In genomic region chr5:149434162-149435014, GRCh38 we compare ENCODE assay signal across 8 cellular contexts. TPM values are rescaled to one million over a fixed set of nuclear protein-coding genes. Genes with fewer than 3 reads are reported as not detected.
DNase-seq lines count a peak whose midpoint lies in the region; ATAC-seq, FAIRE-seq and TF ChIP-seq lines count a peak whose summit lies in the region.

No MANE protein-coding gene starts in this region.

- no peak overlapping the region for H3K9ac ChIP-seq in endothelial cell of umbilical vein (replicated peaks; ENCODE audit: extremely low read depth, insufficient read depth, low read length)

- H3K9me3 ChIP-seq in endothelial cell of umbilical vein (replicated peaks; ENCODE audit: control insufficient read depth, insufficient read depth, low read length) = no peaks in the 10 kb centered on the region
- no peaks in the 10 kb centered on the region for H3K9me3 ChIP-seq in testis

- POLR2A ChIA-PET in activated CD8-positive, alpha-beta T cell treated with anti-CD3 and anti-CD28 coated beads, Interleukin-2, amount 10 ng/mL, durations not matched to agents 7 days and 5 days (lab: Charles Lee) = no interaction called here
- POLR2A ChIA-PET in endothelial cell of umbilical vein (lab: Charles Lee) = no interaction called here

- no peaks in the 10 kb centered on the region for H3K36me3 Mint-ChIP-seq in activated CD8-positive, alpha-beta T cell treated with anti-CD3 and anti-CD28 coated beads, Interleukin-2, amount 10 ng/mL, durations not matched to agents 7 days and 5 days (ENCODE audit: low read depth)
- H3K36me3 Mint-ChIP-seq in nephron (ENCODE audit: low read depth) = peaks cover 14% of the 10 kb centered on the region

- H3K4me3 ChIP-seq in endothelial cell of umbilical vein (replicated peaks in 1 of 3; ENCODE audit: insufficient read depth in 1 of 3, low read depth in 1 of 3, low read length in 3 of 3) = no peak overlapping the region
- H3K4me3 ChIP-seq in testis = no peak overlapping the region

- H4K20me1 ChIP-seq in endothelial cell of umbilical vein (replicated peaks; ENCODE audit: control insufficient read depth, extremely low read depth, insufficient read depth, low read length) = no peaks in the 10 kb centered on the region

- H3K4me3 Mint-ChIP-seq in activated CD8-positive, alpha-beta T cell treated with anti-CD3 and anti-CD28 coated beads, Interleukin-2, amount 10 ng/mL, durations not matched to agents 7 days and 5 days = no peak overlapping the region
- H3K4me3 Mint-ChIP-seq in nephron = no peak overlapping the region

- DNase-seq in AG08395 (ENCODE audit: low spot score) (peak; percentile 85), NCI-H69 (lab: John Stamatoyannopoulos, UW) (peak; percentile 69), endothelial cell of umbilical vein (ENCODE audit: low read depth, low spot score) (peak; percentile 64), testis (peak; percentile 87)
- peak; percentile 63 for DNase-seq in activated CD8-positive, alpha-beta T cell treated with anti-CD3 and anti-CD28 coated beads, Interleukin-2, amount 10 ng/mL, durations not matched to agents 7 days and 5 days

- H3K36me3 ChIP-seq in endothelial cell of umbilical vein (ENCODE audit: control insufficient read depth in 2 of 2, extremely low read depth in 1 of 2, insufficient read depth in 2 of 2, low read length in 2 of 2) = no peaks in the 10 kb centered on the region
- H3K36me3 ChIP-seq in testis (ENCODE audit: low read depth, missing control alignments) = no peaks in the 10 kb centered on the region

- H3K4me1 ChIP-seq in endothelial cell of umbilical vein (ENCODE audit: control insufficient read depth, extremely low read depth, insufficient read depth, low read length) (peaks cover 14% of the 10 kb centered on the region), testis (peaks cover 16% of the 10 kb centered on the region)

- BruUV-seq in endothelial cell of umbilical vein (replicated peaks; lab: Mats Ljungman, UMichigan) = no TSS peak

- dilution Hi-C loops in endothelial cell of umbilical vein (cut with MboI; ENCODE audit: extremely low pct_ligation_motif_present, low sequenced_read_pairs) = no loop called here

- no peaks in the 10 kb centered on the region for H3K27me3 Mint-ChIP-seq in activated CD8-positive, alpha-beta T cell treated with anti-CD3 and anti-CD28 coated beads, Interleukin-2, amount 10 ng/mL, durations not matched to agents 7 days and 5 days (ENCODE audit: low read depth)
- peaks cover 6% of the 10 kb centered on the region for H3K27me3 Mint-ChIP-seq in nephron (ENCODE audit: low read depth)

- no peak overlapping the region for H3K4me2 ChIP-seq in endothelial cell of umbilical vein (ENCODE audit: insufficient read depth, low read length)

- no peak overlapping the region for H3K27ac ChIP-seq in endothelial cell of umbilical vein (ENCODE audit: insufficient read depth, low read depth, low read length)
- peak overlapping the region in 1 of 2 donors; percentile 80 for H3K27ac ChIP-seq in testis

- peaks cover 28% of the 10 kb centered on the region for H3K4me1 Mint-ChIP-seq in activated CD8-positive, alpha-beta T cell treated with anti-CD3 and anti-CD28 coated beads, Interleukin-2, amount 10 ng/mL, durations not matched to agents 7 days and 5 days (ENCODE audit: low read depth)
- H3K4me1 Mint-ChIP-seq in nephron = peaks cover 29% of the 10 kb centered on the region

- H2AFZ ChIP-seq in endothelial cell of umbilical vein (ENCODE audit: low read depth, low read length) = no peak overlapping the region

- intact Hi-C loops in endothelial cell of umbilical vein (cut with micrococcal nuclease) = loop anchor here (1.0 to 10.0 kb wide), 6 partner anchors 67 to 300 kb away; no protein-coding TSS in a partner anchor
- intact Hi-C loops in testis (cut with DNase I; ENCODE audit: low total_unique reads) = loop anchor here (5.0 kb wide), 1 partner anchor 52 kb away; no protein-coding TSS in a partner anchor

- WGBS in testis, 2 donors = 44 to 51% methylated on average over 7 of the region's 7 CpGs

- TF ChIP-seq CTCF in endothelial cell of umbilical vein (IDR thresholded peaks at IDR 0.05; ENCODE audit: extremely low read depth in 1 of 2, insufficient read depth in 1 of 2, low read depth in 1 of 2, low read length in 2 of 2) (peak; percentile 82 to 85), nephron (IDR thresholded peaks at IDR 0.05; ENCODE audit: unreplicated experiment in 3 of 3) (peak; percentile 90 to 92 (median 91)), testis (IDR thresholded peaks at IDR 0.05) (peak; percentile 52 to 85 (median 84))

- FAIRE-seq in endothelial cell of umbilical vein (lab: Jason Lieb, UNC) = peak; percentile 74

- no peaks in the 10 kb centered on the region for H3K79me2 ChIP-seq in endothelial cell of umbilical vein (ENCODE audit: control insufficient read depth, insufficient read depth, low read length)

- no peaks in the 10 kb centered on the region for H3K27me3 ChIP-seq in endothelial cell of umbilical vein (ENCODE audit: control insufficient read depth in 2 of 2, insufficient read depth in 2 of 2, low read length in 2 of 2)
- H3K27me3 ChIP-seq in testis = no peaks in the 10 kb centered on the region

- H3K9me1 ChIP-seq in endothelial cell of umbilical vein (replicated peaks; ENCODE audit: control insufficient read depth, extremely low read depth, insufficient read depth, low read length) = no peaks in the 10 kb centered on the region

- no peak for TF ChIP-seq POLR2A in endothelial cell of umbilical vein (IDR thresholded peaks at IDR 0.05; ENCODE audit: low read depth, low read length)
- no peak for TF ChIP-seq POLR2A in testis (IDR thresholded peaks at IDR 0.05)

- no peak overlapping the region for H3K27ac Mint-ChIP-seq in activated CD8-positive, alpha-beta T cell treated with anti-CD3 and anti-CD28 coated beads, Interleukin-2, amount 10 ng/mL, durations not matched to agents 7 days and 5 days
- H3K27ac Mint-ChIP-seq in nephron = peak overlapping the region; percentile 71 to 91 (median 81)

- H3K9me3 Mint-ChIP-seq in activated CD8-positive, alpha-beta T cell treated with anti-CD3 and anti-CD28 coated beads, Interleukin-2, amount 10 ng/mL, durations not matched to agents 7 days and 5 days (ENCODE audit: insufficient read depth) = no peaks in the 10 kb centered on the region
- no peaks in the 10 kb centered on the region for H3K9me3 Mint-ChIP-seq in nephron

- CTCF ChIA-PET in activated CD8-positive, alpha-beta T cell treated with anti-CD3 and anti-CD28 coated beads, Interleukin-2, amount 10 ng/mL, durations not matched to agents 7 days and 5 days (lab: Charles Lee) = interaction anchor here (0.5 to 5.4 kb wide), 33 partner anchors 8 to 182 kb away, joined by 3 to 44 read pairs (median 5); partner anchors contain the start of genes CSNK1A1, GRPEL2 and PCYOX1L
- CTCF ChIA-PET in endothelial cell of umbilical vein (lab: Charles Lee) = interaction anchor here (0.6 to 5.8 kb wide), 34 partner anchors 10 to 304 kb away, joined by 3 to 79 read pairs (median 5); partner anchors contain the start of genes AFAP1L1, ARHGEF37 and CSNK1A1

- ATAC-seq in GM18867 (IDR thresholded peaks at IDR 0.05; ENCODE audit: unreplicated experiment) = peak; percentile 43
- peak; percentile 62 for ATAC-seq in activated CD8-positive, alpha-beta T cell treated with anti-CD3 and anti-CD28 coated beads, Interleukin-2, amount 10 ng/mL, durations not matched to agents 7 days and 5 days
- no peak for ATAC-seq in HG03521 (IDR thresholded peaks at IDR 0.05; ENCODE audit: unreplicated experiment)

TF ChIP-seq in endothelial cell of umbilical vein, 7 proteins besides CTCF, POLR2A, EP300 and RAD21:
- TF ChIP-seq GATA2 (IDR thresholded peaks at IDR 0.05; ENCODE audit: insufficient read depth, insufficient read length, low read depth, low read length) (no peak), JUN (IDR thresholded peaks at IDR 0.05; ENCODE audit: borderline replicate concordance, insufficient read depth, insufficient read length, low read depth) (no peak), EZH2 (IDR thresholded peaks at IDR 0.05; ENCODE audit: borderline replicate concordance, low read depth, low read length, severe bottlenecking) (no peak), FOS (IDR thresholded peaks at IDR 0.05; ENCODE audit: borderline replicate concordance, insufficient read depth, low read length) (no peak), MYC (IDR thresholded peaks at IDR 0.05; ENCODE audit: low read depth, low read length) (no peak), MAX (IDR thresholded peaks at IDR 0.05; ENCODE audit: insufficient read depth, insufficient read length) (no peak), POLR2AphosphoS5 (IDR thresholded peaks at IDR 0.05; ENCODE audit: insufficient read depth, low read depth, low read length) (no peak)
TF ChIP-seq in endothelial cell of umbilical vein: peak in this region for 0.

RNA-seq across cellular contexts. Expression of gene IL17B, which starts 55.3 kb away (rescaled TPM):
- not detected for total RNA-seq in activated CD8-positive, alpha-beta T cell treated with anti-CD3 and anti-CD28 coated beads, Interleukin-2, amount 10 ng/mL, durations not matched to agents 7 days and 5 days
- total RNA-seq in endothelial cell of umbilical vein (not detected in 2 replicates), testis (10 to 100 TPM in 1 of 2 donors, 1 to 10 TPM in 1; 4.7 to 12.4 TPM)
- polyA plus RNA-seq in endothelial cell of umbilical vein (0.37 TPM in 1 of 2 replicates, not detected in the other), testis (ENCODE audit: insufficient read depth, low read depth, low replicate concordance) (5.0 TPM)
- not detected in 2 replicates for polyA plus RNA-seq in endothelial cell of umbilical vein (2011; cell fraction: cytosol; rRNA removed)
- not detected in 2 replicates for polyA plus RNA-seq in endothelial cell of umbilical vein (2011; cell fraction: nucleus; rRNA removed)
- not detected in 2 replicates for polyA plus RNA-seq in endothelial cell of umbilical vein (2012)
- not detected in 2 replicates for polyA minus RNA-seq in endothelial cell of umbilical vein
- not detected for polyA minus RNA-seq in endothelial cell of umbilical vein (2011; cell fraction: cytosol; rRNA and poly(A)+ RNA removed)
- not detected in 2 replicates for polyA minus RNA-seq in endothelial cell of umbilical vein (2011; cell fraction: nucleus; rRNA and poly(A)+ RNA removed)
